11 cellular contexts compared by ENCODE assay signal in genomic region chr7:100472854-100473499, GRCh38. TPM values are rescaled to one million over a fixed set of nuclear protein-coding genes. Genes with fewer than 3 reads are reported as not detected.
DNase-seq lines count a peak whose midpoint lies in the region; ATAC-seq and TF ChIP-seq lines count a peak whose summit lies in the region.
"Had no signal": no experiment of that assay in that cellular context is flagged by ENCODE, and none has a peak within 500 bp of the region (broad histone marks: within the 10 kb centered on the region; RNA-seq: fewer than 3 reads in every experiment).

No MANE protein-coding gene starts in this region.

- H3K27me3 Mint-ChIP-seq in activated naive CD4-positive, alpha-beta T cell treated with anti-CD3 and anti-CD28 coated beads, Interleukin-2, amount 50 U/mL, for 24 hours, result no peaks in the 10 kb centered on the region
- H3K27me3 Mint-ChIP-seq in activated naive CD8-positive, alpha-beta T cell treated with anti-CD3 and anti-CD28 coated beads, Interleukin-2, amount 10 ng/mL, durations not matched to agents 7 days and 5 days, result no peaks in the 10 kb centered on the region

- no peaks in the 10 kb centered on the region for H3K9me3 Mint-ChIP-seq in activated naive CD4-positive, alpha-beta T cell treated with anti-CD3 and anti-CD28 coated beads, Interleukin-2, amount 50 U/mL, for 24 hours
- H3K9me3 Mint-ChIP-seq in activated naive CD8-positive, alpha-beta T cell treated with anti-CD3 and anti-CD28 coated beads, Interleukin-2, amount 10 ng/mL, durations not matched to agents 7 days and 5 days, result no peaks in the 10 kb centered on the region

- H3K36me3 Mint-ChIP-seq in activated naive CD4-positive, alpha-beta T cell treated with anti-CD3 and anti-CD28 coated beads, Interleukin-2, amount 50 U/mL, for 24 hours, result peaks cover 2% of the 10 kb centered on the region
- peaks cover 30% of the 10 kb centered on the region for H3K36me3 Mint-ChIP-seq in activated naive CD8-positive, alpha-beta T cell treated with anti-CD3 and anti-CD28 coated beads, Interleukin-2, amount 10 ng/mL, durations not matched to agents 7 days and 5 days

- H3K27ac Mint-ChIP-seq in activated naive CD4-positive, alpha-beta T cell treated with anti-CD3 and anti-CD28 coated beads, Interleukin-2, amount 50 U/mL, for 24 hours, result peak overlapping the region; percentile 80
- H3K27ac Mint-ChIP-seq in activated naive CD8-positive, alpha-beta T cell treated with anti-CD3 and anti-CD28 coated beads, Interleukin-2, amount 10 ng/mL, durations not matched to agents 7 days and 5 days, result peak overlapping the region; percentile 65

- peak overlapping the region; percentile 49 for H3K27ac ChIP-seq in upper lobe of right lung

- no peaks in the 10 kb centered on the region for H3K9me3 ChIP-seq in upper lobe of right lung

- H3K4me1 ChIP-seq in upper lobe of right lung, result peaks cover 45% of the 10 kb centered on the region

- peak overlapping the region; percentile 3 for H3K4me3 ChIP-seq in upper lobe of right lung

- TF ChIP-seq CTCF in upper lobe of right lung (IDR thresholded peaks at IDR 0.05), result no peak

- intact Hi-C loops in upper lobe of right lung (cut with DNase I), result loop anchor here (10.0 kb wide), 1 partner anchor 212 kb away; no protein-coding TSS in a partner anchor

- no peak overlapping the region for H3K4me3 Mint-ChIP-seq in activated naive CD4-positive, alpha-beta T cell treated with anti-CD3 and anti-CD28 coated beads, Interleukin-2, amount 50 U/mL, for 24 hours
- peak overlapping the region; percentile 19 for H3K4me3 Mint-ChIP-seq in activated naive CD8-positive, alpha-beta T cell treated with anti-CD3 and anti-CD28 coated beads, Interleukin-2, amount 10 ng/mL, durations not matched to agents 7 days and 5 days

- no peak for ATAC-seq in activated naive CD8-positive, alpha-beta T cell treated with anti-CD3 and anti-CD28 coated beads, Interleukin-2, amount 10 ng/mL, durations not matched to agents 7 days and 5 days (ENCODE audit: low read depth)
- ATAC-seq in upper lobe of right lung (peak; percentile 56), HG02885 (IDR thresholded peaks at IDR 0.05; ENCODE audit: poor library complexity, unreplicated experiment) (no peak)

- H3K36me3 ChIP-seq in upper lobe of right lung, result peaks cover 50% of the 10 kb centered on the region

- peaks cover 57% of the 10 kb centered on the region for H3K4me1 Mint-ChIP-seq in activated naive CD4-positive, alpha-beta T cell treated with anti-CD3 and anti-CD28 coated beads, Interleukin-2, amount 50 U/mL, for 24 hours
- H3K4me1 Mint-ChIP-seq in activated naive CD8-positive, alpha-beta T cell treated with anti-CD3 and anti-CD28 coated beads, Interleukin-2, amount 10 ng/mL, durations not matched to agents 7 days and 5 days, result peaks cover 32% of the 10 kb centered on the region

- POLR2A ChIA-PET in activated naive CD8-positive, alpha-beta T cell treated with anti-CD3 and anti-CD28 coated beads, Interleukin-2, amount 10 ng/mL, durations not matched to agents 7 days and 5 days (lab: Charles Lee), result interaction anchor here (1.3 kb wide), 1 partner anchor 87 kb away, joined by 4 read pairs; no protein-coding TSS in a partner anchor

- H3K27me3 ChIP-seq in upper lobe of right lung, result no peaks in the 10 kb centered on the region

- no peak for DNase-seq in activated naive CD4-positive, alpha-beta T cell (lab: John Stamatoyannopoulos, UW)
- DNase-seq in activated naive CD8-positive, alpha-beta T cell treated with anti-CD3 and anti-CD28 coated beads, Interleukin-2, amount 10 ng/mL, durations not matched to agents 7 days and 5 days, result no peak
- DNase-seq in kidney glomerular epithelial cell (lab: John Stamatoyannopoulos, UW) (peak; percentile 24), upper lobe of right lung (no peak), anterior cingulate cortex (lab: John Stamatoyannopoulos, UW) (no peak), KG1 (lab: John Stamatoyannopoulos, UW) (no peak)
- DNase-seq: activated gamma-delta T cell treated with Interleukin-2 at 50 U/mL for 16 hours, DMS153, NCI-H69 had no signal

RNA-seq across cellular contexts. Expression of gene TSC22D4, which starts 6.0 kb away (rescaled TPM):
- 100 to 1,000 TPM; 157 to 159 TPM for total RNA-seq in activated naive CD8-positive, alpha-beta T cell treated with anti-CD3 and anti-CD28 coated beads, Interleukin-2, amount 10 ng/mL, durations not matched to agents 7 days and 5 days
- total RNA-seq in upper lobe of right lung, result 51.8 TPM

RNA-seq across cellular contexts. Expression of gene SPACDR, which starts 8.9 kb away (rescaled TPM):
- 1 to 10 TPM; 3.5 to 5.9 TPM for total RNA-seq in activated naive CD8-positive, alpha-beta T cell treated with anti-CD3 and anti-CD28 coated beads, Interleukin-2, amount 10 ng/mL, durations not matched to agents 7 days and 5 days
- 1.8 TPM for total RNA-seq in upper lobe of right lung

RNA-seq across cellular contexts. Expression of gene NYAP1, which starts 10.8 kb away (rescaled TPM):
- total RNA-seq in activated naive CD8-positive, alpha-beta T cell treated with anti-CD3 and anti-CD28 coated beads, Interleukin-2, amount 10 ng/mL, durations not matched to agents 7 days and 5 days, result under 1 TPM; 0.42 to 0.54 TPM
- 0.55 TPM for total RNA-seq in upper lobe of right lung

RNA-seq across cellular contexts. Expression of gene PPP1R35, which starts 36.7 kb away (rescaled TPM):
- total RNA-seq in activated naive CD8-positive, alpha-beta T cell treated with anti-CD3 and anti-CD28 coated beads, Interleukin-2, amount 10 ng/mL, durations not matched to agents 7 days and 5 days, result 10 to 100 TPM; 84.4 to 93.6 TPM
- 24.7 TPM for total RNA-seq in upper lobe of right lung

RNA-seq across cellular contexts. Expression of gene MEPCE, which starts 43.3 kb away (rescaled TPM):
- 10 to 100 TPM; 48.5 to 49.0 TPM for total RNA-seq in activated naive CD8-positive, alpha-beta T cell treated with anti-CD3 and anti-CD28 coated beads, Interleukin-2, amount 10 ng/mL, durations not matched to agents 7 days and 5 days
- total RNA-seq in upper lobe of right lung, result 36.3 TPM
